ENCODE assay signal across 9 cellular contexts in the genomic region with DNA sequence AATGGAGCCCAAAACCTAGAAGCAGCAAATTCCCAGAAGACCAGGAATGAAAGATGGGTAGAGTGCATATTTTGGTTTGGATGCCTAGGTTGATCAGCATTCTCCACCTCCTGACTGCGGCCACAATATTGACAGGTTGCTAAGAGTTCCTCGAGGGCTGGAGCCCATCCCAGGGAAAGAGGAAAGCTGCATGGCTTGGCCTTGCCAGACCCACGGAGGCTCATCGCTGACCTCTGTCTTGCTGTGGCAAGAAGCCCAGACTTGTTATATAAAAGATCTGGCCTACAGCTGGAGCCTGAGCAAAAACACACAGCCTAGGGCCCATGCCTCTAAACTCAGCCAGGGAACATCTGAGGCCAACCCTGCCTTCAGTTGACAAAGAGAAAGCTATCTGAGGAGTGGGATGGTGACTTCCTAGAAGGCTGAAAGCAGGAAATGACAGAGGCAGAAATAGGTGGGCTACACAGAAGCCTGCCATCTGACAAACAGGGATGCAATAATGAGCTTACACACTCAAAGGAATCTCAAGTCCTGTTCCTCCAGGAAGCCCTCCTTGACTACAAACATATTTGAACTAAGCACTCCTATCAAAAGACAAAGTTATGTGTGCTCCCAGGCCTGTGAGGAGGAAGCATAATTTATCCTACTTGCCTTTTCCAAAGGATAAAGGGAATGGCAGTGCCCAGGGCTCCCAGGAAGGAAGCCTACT. TPM values are rescaled to one million over a fixed set of nuclear protein-coding genes. Genes with fewer than 3 reads are reported as not detected.
DNase-seq lines count a peak whose midpoint lies in the region; ATAC-seq and TF ChIP-seq lines count a peak whose summit lies in the region.
"Had no signal": no experiment of that assay in that cellular context is flagged by ENCODE, and none has a peak within 500 bp of the region (broad histone marks: within the 10 kb centered on the region; RNA-seq: fewer than 3 reads in every experiment).

No MANE protein-coding gene starts in this region.

- no peaks in the 10 kb centered on the region for H3K9me3 ChIP-seq in breast epithelium
- no peaks in the 10 kb centered on the region for H3K9me3 ChIP-seq in mammary epithelial cell (replicated peaks; ENCODE audit: insufficient read depth, low read length)
- no peaks in the 10 kb centered on the region for H3K9me3 ChIP-seq in esophagus muscularis mucosa
- H3K9me3 ChIP-seq in muscle layer of colon (ENCODE audit: low read length): no peaks in the 10 kb centered on the region
- H3K9me3 ChIP-seq in vagina: no peaks in the 10 kb centered on the region

- 0% methylated on average over 1 of the region's 4 CpGs for WGBS in mammary epithelial cell (ENCODE audit: low coverage, missing lambda C conversion rate)
- 11% methylated on average over 4 of the region's 4 CpGs for WGBS in esophagus muscularis mucosa

- H3K9ac ChIP-seq in mammary epithelial cell (ENCODE audit: insufficient read depth, low read length) (no peak overlapping the region), muscle layer of colon (ENCODE audit: low read length) (no peak overlapping the region)

- H3K79me2 ChIP-seq in mammary epithelial cell (ENCODE audit: insufficient read depth, low read length): no peaks in the 10 kb centered on the region

- TF ChIP-seq POLR2A in breast epithelium (IDR thresholded peaks at IDR 0.05) (no peak), esophagus muscularis mucosa (IDR thresholded peaks at IDR 0.05; ENCODE audit: low read depth) (no peak), vagina (IDR thresholded peaks at IDR 0.05) (no peak)

- no peak for ATAC-seq in HG02759 (IDR thresholded peaks at IDR 0.05; ENCODE audit: unreplicated experiment)
- no peak for ATAC-seq in HG02840 (IDR thresholded peaks at IDR 0.05; ENCODE audit: low FRiP score, unreplicated experiment)

- no peak for TF ChIP-seq CTCF in breast epithelium (IDR thresholded peaks at IDR 0.05)
- no peak for TF ChIP-seq CTCF in mammary epithelial cell (conservative IDR thresholded peaks at IDR 0.05 in 1 of 2, IDR thresholded peaks at IDR 0.05 in 1 of 2; ENCODE audit: extremely low read depth in 1 of 2, insufficient read depth in 1 of 2, low read depth in 1 of 2, low read length in 2 of 2)
- TF ChIP-seq CTCF in esophagus muscularis mucosa (IDR thresholded peaks at IDR 0.05): no peak
- TF ChIP-seq CTCF in vagina (IDR thresholded peaks at IDR 0.05): no peak
- TF ChIP-seq CTCF in GM13976 (IDR thresholded peaks at IDR 0.05; ENCODE audit: borderline replicate concordance, control extremely low read depth, extremely low read depth, insufficient read depth, missing control alignments): no peak

- H3K4me3 ChIP-seq in breast epithelium (no peak overlapping the region), mammary epithelial cell (replicated peaks in 1 of 3; ENCODE audit: insufficient read depth in 1 of 3, low read depth in 2 of 3, low read length in 3 of 3) (no peak overlapping the region), esophagus muscularis mucosa (no peak overlapping the region), muscle layer of colon (ENCODE audit: low read depth in 1 of 2, low read length in 2 of 2) (peak overlapping the region in 1 of 2 donors; percentile 17), vagina (no peak overlapping the region)

- H3K4me1 ChIP-seq in breast epithelium: peaks cover 0 to 6% of the 10 kb centered on the region in 2 donors
- H3K4me1 ChIP-seq in mammary epithelial cell (ENCODE audit: insufficient read depth, low read length): no peaks in the 10 kb centered on the region
- H3K4me1 ChIP-seq in esophagus muscularis mucosa: peaks cover 49 to 74% (median 71%) of the 10 kb centered on the region in 4 donors
- H3K4me1 ChIP-seq in muscle layer of colon (ENCODE audit: insufficient read depth, low read length): peaks cover 59% of the 10 kb centered on the region
- H3K4me1 ChIP-seq in vagina: peaks cover 51% of the 10 kb centered on the region

- H3K27me3 ChIP-seq in breast epithelium (no peaks in the 10 kb centered on the region), mammary epithelial cell (ENCODE audit: insufficient read depth, low read length) (no peaks in the 10 kb centered on the region), esophagus muscularis mucosa (no peaks in the 10 kb centered on the region), muscle layer of colon (ENCODE audit: control insufficient read depth in 1 of 2, insufficient read depth in 2 of 2, low read length in 2 of 2) (no peaks in the 10 kb centered on the region), vagina (no peaks in the 10 kb centered on the region)

- no peak for TF ChIP-seq EP300 in esophagus muscularis mucosa (IDR thresholded peaks at IDR 0.05)

- no peak overlapping the region for H2AFZ ChIP-seq in mammary epithelial cell (ENCODE audit: low read depth, low read length)

- in situ Hi-C loops in mammary epithelial cell (cut with MboI; ENCODE audit: low sequenced_read_pairs in 2 of 2) (no loop called here), GM13976 (cut with MboI; ENCODE audit: low sequenced_read_pairs, unreplicated experiment) (no loop called here)

- H3K36me3 ChIP-seq in breast epithelium (no peaks in the 10 kb centered on the region), mammary epithelial cell (ENCODE audit: insufficient read depth, low read length) (no peaks in the 10 kb centered on the region), esophagus muscularis mucosa (peaks cover 0 to 5% (median 2%) of the 10 kb centered on the region in 4 donors), muscle layer of colon (ENCODE audit: insufficient read depth, low read length) (peaks cover 7% of the 10 kb centered on the region), vagina (no peaks in the 10 kb centered on the region)

- no peaks in the 10 kb centered on the region for H4K20me1 ChIP-seq in mammary epithelial cell (ENCODE audit: insufficient read depth, low read length)

- H3K27ac ChIP-seq in breast epithelium (peak overlapping the region; percentile 70 to 77), mammary epithelial cell (ENCODE audit: insufficient read depth, low read depth, low read length) (no peak overlapping the region), esophagus muscularis mucosa (replicated peaks in 1 of 4) (peak overlapping the region; percentile 80 to 84 (median 82)), muscle layer of colon (ENCODE audit: low read depth, low read length) (peak overlapping the region; percentile 92), vagina (peak overlapping the region; percentile 30)

- dilution Hi-C loops in mammary epithelial cell (cut with HindIII; ENCODE audit: low sequenced_read_pairs): no loop called here

- H3K4me2 ChIP-seq in mammary epithelial cell (ENCODE audit: insufficient read depth, low read depth, low read length): no peak overlapping the region

- BruUV-seq in mammary epithelial cell (replicated peaks; lab: Mats Ljungman, UMichigan): no TSS peak

- CTCF ChIA-PET in mammary epithelial cell (lab: Charles Lee; ENCODE audit: low non-redundant PET): no interaction called here

- DNase-seq in breast epithelium (ENCODE audit: low spot score in 2 of 2) (peak; percentile 76 to 83), mammary epithelial cell (no peak), esophagus muscularis mucosa (ENCODE audit: extremely low spot score) (peak; percentile 93), vagina (ENCODE audit: extremely low spot score in 2 of 2) (peak in 1 of 2 donors; percentile 90), GM13976 (ENCODE audit: low spot score) (no peak)
- DNase-seq: ACHN had no signal

- intact Hi-C loops in breast epithelium (cut with DNase I; ENCODE audit: low total_unique reads) (no loop called here), mammary epithelial cell (cut with micrococcal nuclease) (no loop called here), esophagus muscularis mucosa (cut with DNase I) (no loop called here), vagina (cut with DNase I) (no loop called here)

RNA-seq across cellular contexts. Expression of gene SLC35B1, which starts 22.5 kb away (rescaled TPM):
- total RNA-seq in breast epithelium (10 to 100 TPM; 33.0 to 44.1 (median 35.7) TPM), mammary epithelial cell (10 to 100 TPM; 35.5 to 55.9 TPM), esophagus muscularis mucosa (10 to 100 TPM; 17.0 to 25.3 (median 18.4) TPM), vagina (42.0 TPM)
- polyA plus RNA-seq in mammary epithelial cell: 59.2 TPM
- 141 TPM for polyA minus RNA-seq in mammary epithelial cell

RNA-seq across cellular contexts. Expression of gene FAM117A, which starts 33.7 kb away (rescaled TPM):
- total RNA-seq in breast epithelium: 10 to 100 TPM in 1 of 3 donors, 1 to 10 TPM in 2; 8.0 to 11.6 (median 9.8) TPM
- total RNA-seq in mammary epithelial cell: 1 to 10 TPM; 2.8 to 5.9 TPM
- 8.8 TPM for polyA plus RNA-seq in mammary epithelial cell
- 14.2 TPM for polyA minus RNA-seq in mammary epithelial cell
- 10 to 100 TPM; 13.3 to 33.0 (median 24.8) TPM for total RNA-seq in esophagus muscularis mucosa
- 15.7 TPM for total RNA-seq in vagina

RNA-seq across cellular contexts. Expression of gene SPOP, which starts 52.3 kb away (rescaled TPM):
- 10 to 100 TPM; 48.3 to 73.8 (median 55.4) TPM for total RNA-seq in breast epithelium
- 10 to 100 TPM; 36.0 to 49.8 TPM for total RNA-seq in mammary epithelial cell
- polyA plus RNA-seq in mammary epithelial cell: 25.3 TPM
- 42.4 TPM for polyA minus RNA-seq in mammary epithelial cell
- total RNA-seq in esophagus muscularis mucosa: 100 to 1,000 TPM; 156 to 304 (median 185) TPM
- 87.2 TPM for total RNA-seq in vagina

RNA-seq across cellular contexts. Expression of gene KAT7, which starts 58.2 kb away (rescaled TPM):
- 10 to 100 TPM; 37.6 to 57.4 (median 47.2) TPM for total RNA-seq in breast epithelium
- 10 to 100 TPM; 22.5 to 43.2 TPM for total RNA-seq in mammary epithelial cell
- polyA plus RNA-seq in mammary epithelial cell: 15.7 TPM
- 54.0 TPM for polyA minus RNA-seq in mammary epithelial cell
- total RNA-seq in esophagus muscularis mucosa: 10 to 100 TPM; 29.5 to 48.1 (median 43.4) TPM
- total RNA-seq in vagina: 36.1 TPM

Comparison
In these comparisons a context has a peak if more than half of its experiments do, and no peak if none do; other contexts are left out.
1. DNase-seq: peak in breast epithelium (2 of 2) and esophagus muscularis mucosa (single experiment); none in mammary epithelial cell (single experiment) and GM13976 (single experiment).